In genomic region chr4:151045907-151046306, GRCh38 we compare ENCODE assay signal across 1 cellular context.
TF ChIP-seq lines count a peak whose summit lies in the region.

No MANE protein-coding gene starts in this region.

TF ChIP-seq in H1, 55 proteins besides CTCF, POLR2A, EP300 and RAD21:
- 0 out of 2 replicates have a peak, but pooled peaks have one; percentile 28 for TF ChIP-seq CEBPB (IDR thresholded peaks at IDR 0.05; ENCODE audit: low read depth, low read length)
- no peak for TF ChIP-seq ASH2L (IDR thresholded peaks at IDR 0.05; ENCODE audit: low read length)
TF ChIP-seq in H1: peak in this region for 1.
